ENCODE assay signal across 8 cellular contexts in the genomic region with DNA sequence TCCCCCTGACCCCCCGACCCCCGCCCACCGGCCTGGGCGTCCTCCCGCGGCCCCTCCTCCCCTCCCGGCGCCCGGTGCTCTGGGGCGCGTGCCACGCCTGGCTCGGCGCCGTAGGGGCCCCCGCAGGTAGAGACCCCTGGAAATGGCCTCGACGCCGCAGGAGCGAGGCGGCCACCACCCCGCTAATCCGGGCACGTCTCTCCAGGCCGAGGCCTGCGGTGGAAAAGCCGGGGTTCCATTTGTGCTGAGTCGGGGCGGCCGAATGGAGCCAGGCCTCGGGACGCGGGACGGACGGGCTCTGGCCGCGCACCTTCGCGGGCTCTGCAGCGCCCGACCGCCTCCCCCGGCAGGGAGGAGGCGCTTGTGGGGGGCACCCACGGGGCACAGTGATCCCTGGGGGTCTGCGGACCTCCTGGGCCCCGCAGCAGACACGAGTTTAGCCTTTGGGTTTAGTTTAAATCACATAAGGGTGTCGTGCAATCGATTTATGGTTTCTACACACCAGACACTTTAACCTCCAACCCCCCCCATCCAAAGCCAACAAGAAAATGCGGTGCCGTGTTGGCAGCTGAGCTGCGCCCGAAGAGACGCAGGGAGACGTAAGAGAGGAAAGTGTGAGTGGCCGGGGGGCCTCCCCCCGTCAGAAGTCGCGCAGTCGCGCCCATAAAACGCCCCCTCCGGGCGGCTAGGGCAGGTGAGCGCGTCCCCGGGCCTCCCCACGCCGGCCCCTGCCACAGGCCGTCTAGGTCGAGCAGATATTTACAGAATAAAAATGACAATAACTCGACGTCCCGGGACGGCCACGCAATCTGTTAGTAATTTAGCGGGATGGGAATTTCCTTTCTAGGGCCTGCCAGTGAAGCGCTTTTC. TPM values are rescaled to one million over a fixed set of nuclear protein-coding genes. Genes with fewer than 3 reads are reported as not detected.
DNase-seq lines count a peak whose midpoint lies in the region; ATAC-seq and TF ChIP-seq lines count a peak whose summit lies in the region.

No MANE protein-coding gene starts in this region.

- H3K36me3 Mint-ChIP-seq in glutamatergic neuron (ENCODE audit: unreplicated experiment): peaks cover 5% of the 10 kb centered on the region

- H3K27me3 Mint-ChIP-seq in glutamatergic neuron (ENCODE audit: unreplicated experiment): peaks cover 14% of the 10 kb centered on the region

- DNase-seq in EH (ENCODE audit: low read depth) (peak; percentile 73), NCI-H146 (lab: John Stamatoyannopoulos, UW) (peak; percentile 77), glutamatergic neuron (peak; percentile 56), retina (peak; percentile 61), AML-193 (lab: John Stamatoyannopoulos, UW) (no peak)
- peak; percentile 66 for DNase-seq in activated T-helper 9 cell treated with anti-CD3 and anti-CD28 coated beads, Interleukin-2, amount 50 U/mL, for 16 hours (ENCODE audit: low read depth)

- TF ChIP-seq CTCF in glutamatergic neuron (IDR thresholded peaks at IDR 0.05; ENCODE audit: partially characterized antibody, unreplicated experiment): no peak

- peak overlapping the region; percentile 68 for H3K4me3 Mint-ChIP-seq in glutamatergic neuron (ENCODE audit: unreplicated experiment)

- H3K4me1 Mint-ChIP-seq in glutamatergic neuron (ENCODE audit: low read depth, unreplicated experiment): peaks cover 2% of the 10 kb centered on the region

- peaks cover 14% of the 10 kb centered on the region for H3K9me3 Mint-ChIP-seq in glutamatergic neuron (ENCODE audit: unreplicated experiment)

- ATAC-seq in GM21390 (IDR thresholded peaks at IDR 0.05; ENCODE audit: unreplicated experiment): no peak
- ATAC-seq in GM21786 (IDR thresholded peaks at IDR 0.05; ENCODE audit: unreplicated experiment): no peak

- no peak overlapping the region for H3K27ac Mint-ChIP-seq in glutamatergic neuron (ENCODE audit: unreplicated experiment)

RNA-seq across cellular contexts. Expression of a gene that starts 1.1 kb away (rescaled TPM):
- total RNA-seq in glutamatergic neuron (ENCODE audit: unreplicated experiment): 5.3 TPM

Comparison
In these comparisons a context has a peak if more than half of its experiments do, and no peak if none do; other contexts are left out.
1. DNase-seq: peak in EH (single experiment), NCI-H146 (single experiment), activated T-helper 9 cell treated with anti-CD3 and anti-CD28 coated beads, Interleukin-2, amount 50 U/mL, for 16 hours (single experiment), glutamatergic neuron (single experiment) and retina (single experiment); none in AML-193 (0 of 2).